In genomic region chr9:21334969-21335632, GRCh38 we compare ENCODE assay signal across 8 cellular contexts. TPM values are rescaled to one million over a fixed set of nuclear protein-coding genes. Genes with fewer than 3 reads are reported as not detected.
DNase-seq lines count a peak whose midpoint lies in the region; ATAC-seq and TF ChIP-seq lines count a peak whose summit lies in the region.

TSS of gene KLHL9 (minus strand) at chr9:21335404. CDS start at chr9:21334859, 545 bp downstream.

- peaks cover 11 to 26% (median 20%) of the 10 kb centered on the region in 5 donors for H3K36me3 Mint-ChIP-seq in naive thymus-derived CD4-positive, alpha-beta T cell
- peaks cover 24% of the 10 kb centered on the region for H3K36me3 Mint-ChIP-seq in stimulated activated memory B cell treated with anti-CD40 and anti-IgM and Interleukin-4, amounts not matched to agents 10 μg/mL and 1 μg/mL and 100 μg/mL, for 72 hours

- TF ChIP-seq CTCF in OCI-LY7 (conservative IDR thresholded peaks at IDR 0.05; ENCODE audit: low read length) (no peak), fibroblast of lung (conservative IDR thresholded peaks at IDR 0.05 in 1 of 2, IDR thresholded peaks at IDR 0.05 in 1 of 2; ENCODE audit: low read depth in 1 of 2, low read length in 2 of 2) (no peak)

- H3K9me3 ChIP-seq in OCI-LY7 (ENCODE audit: low read length), result no peaks in the 10 kb centered on the region
- no peaks in the 10 kb centered on the region for H3K9me3 ChIP-seq in fibroblast of lung (ENCODE audit: control insufficient read depth, insufficient read depth, low read depth, low read length)
- H3K9me3 ChIP-seq in naive thymus-derived CD4-positive, alpha-beta T cell (ENCODE audit: control insufficient read depth in 2 of 3, low read length in 3 of 3), result no peaks in the 10 kb centered on the region

- in situ Hi-C loops in Caki2 (cut with HindIII; ENCODE audit: low pct_unique_long_range_greater_than_20kb, low sequenced_read_pairs), result loop anchor here (10.0 to 25.0 kb wide), 2 partner anchors 227 to 450 kb away; no protein-coding TSS in a partner anchor

- H4K20me1 ChIP-seq in OCI-LY7 (ENCODE audit: insufficient read depth, low read length) (peaks cover 23% of the 10 kb centered on the region; the same call in 1 of the 2 replicates), fibroblast of lung (ENCODE audit: control insufficient read depth, extremely low read depth, insufficient read depth, low read length) (no peaks in the 10 kb centered on the region)

- intact Hi-C loops in OCI-LY7 (cut with micrococcal nuclease; ENCODE audit: unreplicated experiment), result loop anchor here (1.0 to 10.0 kb wide), 4 partner anchors 468 to 910 kb away; partner anchors contain the start of genes CDKN2A, CDKN2B-AS1 and FOCAD
- intact Hi-C loops in naive thymus-derived CD4-positive, alpha-beta T cell (cut with micrococcal nuclease), result loop anchor here (1.0 to 10.0 kb wide), 13 partner anchors 8 to 1955 kb away; partner anchors contain the start of genes CDKN2A (in 2 of the 2), CDKN2B-AS1 (in 2 of the 2), MLLT3 (in 2 of the 2) and HACD4 (in 1 of the 2)

- H3K4me1 ChIP-seq in OCI-LY7 (ENCODE audit: insufficient read depth, low read length, poor library complexity, severe bottlenecking), result peaks cover 45% of the 10 kb centered on the region
- H3K4me1 ChIP-seq in fibroblast of lung (ENCODE audit: control insufficient read depth, extremely low read depth, insufficient read depth, low read length), result peaks cover 2% of the 10 kb centered on the region
- H3K4me1 ChIP-seq in naive thymus-derived CD4-positive, alpha-beta T cell (ENCODE audit: control insufficient read depth in 2 of 2, insufficient read depth in 2 of 2, low read length in 2 of 2), result peaks cover 15 to 34% of the 10 kb centered on the region in 2 donors

- peak within 1 kb of the TSS; percentile 90 to 98 (median 95) for H3K27ac Mint-ChIP-seq in naive thymus-derived CD4-positive, alpha-beta T cell
- peak within 1 kb of the TSS; percentile 90 for H3K27ac Mint-ChIP-seq in stimulated activated memory B cell treated with anti-CD40 and anti-IgM and Interleukin-4, amounts not matched to agents 10 μg/mL and 1 μg/mL and 100 μg/mL, for 72 hours

- peak; percentile 77 for DNase-seq in Caki2 (ENCODE audit: low read depth)
- peak in 75 of 76 experiments; percentile 20 to 90 (median 79) for DNase-seq in HUDEP-2 (lab: John Stamatoyannopoulos, UW; ENCODE audit: unreplicated experiment in 76 of 76)
- DNase-seq in OCI-LY7 (ENCODE audit: low spot score), result peak; percentile 92
- peak; percentile 78 for DNase-seq in activated T-helper 1 cell treated with Interleukin-2 at 50 U/mL for 16 hours (ENCODE audit: low read depth)
- DNase-seq in fibroblast of lung (ENCODE audit: low read depth in 2 of 2), result peak; percentile 89 to 95
- DNase-seq in naive thymus-derived CD4-positive, alpha-beta T cell, result peak; percentile 72 to 87 (median 85)

- H3K9me3 Mint-ChIP-seq in naive thymus-derived CD4-positive, alpha-beta T cell, result peaks cover 0 to 14% (median 3%) of the 10 kb centered on the region in 11 donors
- H3K9me3 Mint-ChIP-seq in stimulated activated memory B cell treated with anti-CD40 and anti-IgM and Interleukin-4, amounts not matched to agents 10 μg/mL and 1 μg/mL and 100 μg/mL, for 72 hours, result no peaks in the 10 kb centered on the region

- peak within 1 kb of the TSS; percentile 90 to 97 (median 94) for H3K4me3 Mint-ChIP-seq in naive thymus-derived CD4-positive, alpha-beta T cell
- peak within 1 kb of the TSS; percentile 86 for H3K4me3 Mint-ChIP-seq in stimulated activated memory B cell treated with anti-CD40 and anti-IgM and Interleukin-4, amounts not matched to agents 10 μg/mL and 1 μg/mL and 100 μg/mL, for 72 hours

- H3K4me2 ChIP-seq in OCI-LY7 (ENCODE audit: low read length), result peak within 1 kb of the TSS; percentile 93
- H3K4me2 ChIP-seq in fibroblast of lung (ENCODE audit: extremely low read depth, insufficient read depth, low read length), result peak within 1 kb of the TSS; percentile 97

- H3K27ac ChIP-seq in OCI-LY7 (ENCODE audit: low read depth, low read length, poor library complexity, severe bottlenecking) (peak within 1 kb of the TSS; percentile 62), fibroblast of lung (ENCODE audit: insufficient read depth, low read length) (peak within 1 kb of the TSS; percentile 95)
- H3K27ac ChIP-seq in naive thymus-derived CD4-positive, alpha-beta T cell (ENCODE audit: low read depth, low read length), result peak within 1 kb of the TSS; percentile 95

- no peaks in the 10 kb centered on the region for H3K27me3 ChIP-seq in fibroblast of lung (ENCODE audit: control insufficient read depth, insufficient read depth, low read length)
- no peaks in the 10 kb centered on the region for H3K27me3 ChIP-seq in naive thymus-derived CD4-positive, alpha-beta T cell (ENCODE audit: control insufficient read depth in 2 of 2, insufficient read depth in 2 of 2, low read length in 2 of 2)

- no peaks in the 10 kb centered on the region for H3K9me2 ChIP-seq in OCI-LY7 (ENCODE audit: insufficient read depth, low read length)

- H2AFZ ChIP-seq in OCI-LY7 (ENCODE audit: low read length) (peak within 1 kb of the TSS; percentile 99), fibroblast of lung (ENCODE audit: low read length) (peak within 1 kb of the TSS; percentile 99)

- TSS peak; percentile 61 for BruUV-seq in OCI-LY7 (replicated peaks; lab: Mats Ljungman, UMichigan)

- H3K4me1 Mint-ChIP-seq in naive thymus-derived CD4-positive, alpha-beta T cell, result peaks cover 35 to 64% (median 58%) of the 10 kb centered on the region in 7 donors
- H3K4me1 Mint-ChIP-seq in stimulated activated memory B cell treated with anti-CD40 and anti-IgM and Interleukin-4, amounts not matched to agents 10 μg/mL and 1 μg/mL and 100 μg/mL, for 72 hours, result peaks cover 45% of the 10 kb centered on the region

- ATAC-seq in GM21381 (IDR thresholded peaks at IDR 0.05; ENCODE audit: unreplicated experiment), result peak; percentile 87
- ATAC-seq in naive thymus-derived CD4-positive, alpha-beta T cell, result peak; percentile 94
- ATAC-seq in stimulated activated memory B cell treated with anti-CD40 and anti-IgM and Interleukin-4, amounts not matched to agents 10 μg/mL and 1 μg/mL and 100 μg/mL, for 72 hours, result peak; percentile 94

- H3K36me3 ChIP-seq in OCI-LY7 (ENCODE audit: insufficient read depth, low read length) (peaks cover 35% of the 10 kb centered on the region), fibroblast of lung (ENCODE audit: control insufficient read depth, insufficient read depth, low read length) (no peaks in the 10 kb centered on the region)
- peaks cover 0 to 7% (median 0%) of the 10 kb centered on the region in 3 experiments for H3K36me3 ChIP-seq in naive thymus-derived CD4-positive, alpha-beta T cell (ENCODE audit: control insufficient read depth in 2 of 3, insufficient read depth in 3 of 3, low read length in 3 of 3)

- peaks cover 0 to 27% (median 0%) of the 10 kb centered on the region in 5 donors for H3K27me3 Mint-ChIP-seq in naive thymus-derived CD4-positive, alpha-beta T cell
- no peaks in the 10 kb centered on the region for H3K27me3 Mint-ChIP-seq in stimulated activated memory B cell treated with anti-CD40 and anti-IgM and Interleukin-4, amounts not matched to agents 10 μg/mL and 1 μg/mL and 100 μg/mL, for 72 hours

- POLR2A ChIA-PET in OCI-LY7 (lab: Charles Lee), result interaction anchor here (0.5 to 2.1 kb wide), 13 partner anchors 9 to 837 kb away, joined by 3 to 10 read pairs (median 3); no protein-coding TSS in a partner anchor
- POLR2A ChIA-PET in naive thymus-derived CD4-positive, alpha-beta T cell (lab: Charles Lee), result interaction anchor here (0.6 to 2.7 kb wide), 11 partner anchors 9 to 710 kb away, joined by 3 to 12 read pairs (median 3); partner anchors contain the start of gene MTAP

- peak within 1 kb of the TSS; percentile 99 for H3K9ac ChIP-seq in fibroblast of lung (ENCODE audit: insufficient read depth, low read length)

- H3K4me3 ChIP-seq in OCI-LY7 (ENCODE audit: low read depth, low read length, poor library complexity, severe bottlenecking), result peak within 1 kb of the TSS; percentile 83
- peak within 1 kb of the TSS; percentile 50 to 92 (median 76) for H3K4me3 ChIP-seq in fibroblast of lung (replicated peaks in 1 of 4; ENCODE audit: control extremely low read depth in 1 of 4, insufficient read depth in 1 of 4, low read depth in 3 of 4, low read length in 4 of 4)
- H3K4me3 ChIP-seq in naive thymus-derived CD4-positive, alpha-beta T cell (ENCODE audit: low read length), result peak within 1 kb of the TSS; percentile 96

- H3K79me2 ChIP-seq in OCI-LY7 (ENCODE audit: insufficient read depth, low read depth, low read length) (peaks cover 54% of the 10 kb centered on the region), fibroblast of lung (ENCODE audit: control insufficient read depth, insufficient read depth, low read length) (peaks cover 51% of the 10 kb centered on the region)

- CTCF ChIA-PET in OCI-LY7 (lab: Charles Lee; ENCODE audit: unreplicated experiment), result interaction anchor here (0.7 kb wide), 1 partner anchor 9 kb away, joined by 3 read pairs; no protein-coding TSS in a partner anchor
- CTCF ChIA-PET in naive thymus-derived CD4-positive, alpha-beta T cell (lab: Charles Lee), result interaction anchor here (0.7 to 3.3 kb wide), 5 partner anchors 9 to 74 kb away, joined by 3 to 19 read pairs (median 8); no protein-coding TSS in a partner anchor

RNA-seq across cellular contexts. Expression of gene KLHL9, which starts in this region (rescaled TPM):
- total RNA-seq in Caki2 (2014; rRNA removed; shearing (Covaris generic); ENCODE audit: low replicate concordance), result 2.5 and 4.3 TPM in 2 replicates
- 19.3 and 19.9 TPM in 2 replicates for total RNA-seq in OCI-LY7 (2014; rRNA removed; shearing (Covaris generic))
- total RNA-seq in OCI-LY7 (2022), result 18.5 and 21.1 TPM in 2 replicates
- 37.2 and 37.5 TPM in 2 replicates for total RNA-seq in fibroblast of lung
- 25.7 and 33.5 TPM in 2 replicates for polyA plus RNA-seq in fibroblast of lung
- polyA plus RNA-seq in fibroblast of lung (2012), result 19.9 and 24.0 TPM in 2 replicates
- 10.1 and 11.7 TPM in 2 replicates for polyA minus RNA-seq in fibroblast of lung (ENCODE audit: low replicate concordance)
- total RNA-seq in naive thymus-derived CD4-positive, alpha-beta T cell, result 10 to 100 TPM; 11.8 to 37.7 (median 19.1) TPM
- polyA plus RNA-seq in naive thymus-derived CD4-positive, alpha-beta T cell, result 10 to 100 TPM; 21.1 to 23.0 TPM

Comparison
In these comparisons a context has a peak if more than half of its experiments do, and no peak if none do; other contexts are left out.
1. Peak in every context shown above with its lines: DNase-seq, ATAC-seq, H3K4me3 ChIP-seq and H3K27ac ChIP-seq.